In genomic region chr7:44882899-44883298, GRCh38 we compare ENCODE assay signal across 1 cellular context.
TF ChIP-seq lines count a peak whose summit lies in the region.

No MANE protein-coding gene starts in this region.

TF ChIP-seq in GM23338, 12 proteins besides CTCF, POLR2A, EP300 and RAD21:
- no peak for TF ChIP-seq ZNF462 (CRISPR knock-in tag; IDR thresholded peaks at IDR 0.05)
- no peak for TF ChIP-seq STAT1 (IDR thresholded peaks at IDR 0.05; ENCODE audit: unreplicated experiment)
- no peak for TF ChIP-seq EZH2phosphoT487 (IDR thresholded peaks at IDR 0.05; ENCODE audit: unreplicated experiment)
- TF ChIP-seq NANOG (IDR thresholded peaks at IDR 0.05; ENCODE audit: borderline replicate concordance) = no peak
- TF ChIP-seq CREB1 (CRISPR knock-in tag; IDR thresholded peaks at IDR 0.05; ENCODE audit: low read depth) = no peak
- no peak for TF ChIP-seq ZNF114 (CRISPR knock-in tag; IDR thresholded peaks at IDR 0.05)
- no peak for TF ChIP-seq REST (IDR thresholded peaks at IDR 0.05; ENCODE audit: unreplicated experiment)
- TF ChIP-seq POLR2AphosphoS5 (IDR thresholded peaks at IDR 0.05; ENCODE audit: low read depth) = no peak
- no peak for TF ChIP-seq JUNB (IDR thresholded peaks at IDR 0.05; ENCODE audit: unreplicated experiment)
- no peak for TF ChIP-seq ETS1 (IDR thresholded peaks at IDR 0.05)
- TF ChIP-seq ZNF331 (CRISPR knock-in tag; IDR thresholded peaks at IDR 0.05; ENCODE audit: low read depth) = no peak
- TF ChIP-seq EZH2 (IDR thresholded peaks at IDR 0.05; ENCODE audit: low read depth, unreplicated experiment) = no peak
TF ChIP-seq in GM23338: peak in this region for 0.
